In the genomic region with DNA sequence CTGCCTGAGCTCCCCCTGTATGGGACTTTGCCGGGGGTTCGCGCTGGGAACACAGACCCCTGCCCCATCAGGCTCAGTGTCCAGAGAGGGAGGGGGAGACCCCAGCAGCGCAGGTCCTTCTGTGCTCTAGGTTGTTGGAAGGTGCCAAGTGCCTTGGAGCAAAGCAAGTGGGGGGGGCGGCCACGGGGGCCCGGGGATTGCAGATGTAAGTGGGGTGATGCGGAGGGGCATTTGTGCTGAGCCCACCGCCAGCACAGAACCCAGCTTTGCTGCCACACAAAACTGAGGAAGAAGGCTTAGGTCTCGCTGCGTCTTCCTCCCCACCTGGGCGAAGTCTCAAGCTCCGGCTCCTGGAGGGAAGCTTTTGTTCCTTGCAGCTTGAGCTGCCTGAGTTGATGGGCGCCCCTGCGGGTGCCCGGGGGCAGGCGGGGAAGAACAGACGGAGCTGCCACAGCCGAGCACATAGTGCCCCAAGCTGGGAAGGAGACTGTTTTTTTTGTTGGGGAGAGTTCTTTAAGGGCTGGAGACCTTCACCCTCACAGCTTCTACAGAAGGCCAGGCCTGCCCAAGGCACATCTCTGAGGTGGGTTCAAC, we compare ENCODE assay signal across 20 cellular contexts. TPM values are rescaled to one million over a fixed set of nuclear protein-coding genes. Genes with fewer than 3 reads are reported as not detected.
"Had no signal": no experiment of that assay in that cellular context is flagged by ENCODE, and none has a peak within 500 bp of the region (broad histone marks: within the 10 kb centered on the region; RNA-seq: fewer than 3 reads in every experiment).

No MANE protein-coding gene starts in this region.

- H3K9me3 ChIP-seq: esophagus squamous epithelium, lower lobe of right lung, ovary, sigmoid colon had no signal

- H3K4me3 ChIP-seq: esophagus squamous epithelium, lower lobe of right lung, ovary, sigmoid colon had no signal

- H3K27me3 Mint-ChIP-seq: activated CD4-positive, alpha-beta memory T cell treated with anti-CD3 and anti-CD28 coated beads for 36 hours; activated naive CD4-positive, alpha-beta T cell treated with anti-CD3 and anti-CD28 coated beads, Interleukin-2, amount 50 U/mL, for 24 hours had no signal

- H3K27ac Mint-ChIP-seq: activated CD4-positive, alpha-beta memory T cell treated with anti-CD3 and anti-CD28 coated beads for 36 hours; activated CD8-positive, alpha-beta memory T cell treated with anti-CD3 and anti-CD28 coated beads, Interleukin-2, amount 10 ng/mL, durations not matched to agents 7 days and 5 days had no signal

- H3K36me3 ChIP-seq: esophagus squamous epithelium, lower lobe of right lung, ovary, sigmoid colon had no signal

- H3K27ac ChIP-seq: esophagus squamous epithelium, lower lobe of right lung, ovary had no signal

- H3K27me3 ChIP-seq: esophagus squamous epithelium, ovary, sigmoid colon had no signal

- DNase-seq: activated CD4-positive, alpha-beta memory T cell treated with anti-CD3 and anti-CD28 coated beads for 36 hours; activated CD4-positive, alpha-beta T cell treated with anti-CD3 and anti-CD28 coated beads for 1 hour; activated CD8-positive, alpha-beta memory T cell treated with anti-CD3 and anti-CD28 coated beads, Interleukin-2, amount 10 ng/mL, durations not matched to agents 7 days and 5 days; activated T-cell treated with anti-CD3 and anti-CD28 coated beads, Interleukin-2, amount 50 U/mL, for 1 hour; esophagus squamous epithelium; left cardiac atrium; lower lobe of right lung; midbrain; ovary; sigmoid colon; stimulated activated CD4-positive, alpha-beta T cell treated with anti-CD3 and anti-CD28 coated beads, Interleukin-1b, Interleukin-23, amount 100 ng/mL, for 48 hours had no signal

- H3K36me3 Mint-ChIP-seq: activated CD4-positive, alpha-beta memory T cell treated with anti-CD3 and anti-CD28 coated beads for 36 hours; activated naive CD4-positive, alpha-beta T cell treated with anti-CD3 and anti-CD28 coated beads, Interleukin-2, amount 50 U/mL, for 24 hours had no signal

- H3K4me3 Mint-ChIP-seq: activated CD4-positive, alpha-beta memory T cell treated with anti-CD3 and anti-CD28 coated beads for 36 hours; activated CD8-positive, alpha-beta memory T cell treated with anti-CD3 and anti-CD28 coated beads, Interleukin-2, amount 10 ng/mL, durations not matched to agents 7 days and 5 days; activated naive CD4-positive, alpha-beta T cell treated with anti-CD3 and anti-CD28 coated beads, Interleukin-2, amount 50 U/mL, for 24 hours; stimulated activated effector memory CD8-positive, alpha-beta T cell treated with anti-CD3 and anti-CD28 coated beads, Interleukin-12 subunit alpha, Interleukin-12 subunit beta, amount 100 ng/mL, for 72 hours had no signal

- H3K9me3 Mint-ChIP-seq: activated naive CD4-positive, alpha-beta T cell treated with anti-CD3 and anti-CD28 coated beads, Interleukin-2, amount 50 U/mL, for 24 hours; stimulated activated effector memory CD8-positive, alpha-beta T cell treated with anti-CD3 and anti-CD28 coated beads, Interleukin-12 subunit alpha, Interleukin-12 subunit beta, amount 100 ng/mL, for 72 hours had no signal

RNA-seq across cellular contexts. Expression of a gene that starts 1.5 kb away (rescaled TPM):
- total RNA-seq: cardiac septum, fibroblast of villous mesenchyme had no signal
- polyA plus RNA-seq: neural cell had no signal

RNA-seq across cellular contexts. Expression of a gene that starts 21.5 kb away (rescaled TPM):
- total RNA-seq: activated CD4-positive, alpha-beta memory T cell treated with anti-CD3 and anti-CD28 coated beads for 36 hours; activated CD8-positive, alpha-beta memory T cell treated with anti-CD3 and anti-CD28 coated beads, Interleukin-2, amount 10 ng/mL, durations not matched to agents 7 days and 5 days; cardiac septum; fibroblast of villous mesenchyme; glomerular endothelial cell; left cardiac atrium; myocyte; pulmonary artery endothelial cell; sigmoid colon; T-helper 1 cell treated with Interleukin-12 subunit alpha and Interleukin-12 subunit beta and Interleukin-4 antibody, amounts not matched to agents 30 ng/mL and 1 ng/mL, for 36 hours had no signal
- polyA plus RNA-seq: neural cell had no signal
